ENCODE assay signal across 23 cellular contexts in genomic region chr12:89393551-89394121, GRCh38. TPM values are rescaled to one million over a fixed set of nuclear protein-coding genes. Genes with fewer than 3 reads are reported as not detected.
DNase-seq lines count a peak whose midpoint lies in the region; TF ChIP-seq lines count a peak whose summit lies in the region.
"Had no signal": no experiment of that assay in that cellular context is flagged by ENCODE, and none has a peak within 500 bp of the region (broad histone marks: within the 10 kb centered on the region; RNA-seq: fewer than 3 reads in every experiment).

No MANE protein-coding gene starts in this region.

- H3K9me3 ChIP-seq in hepatocyte (ENCODE audit: low read depth) = no peaks in the 10 kb centered on the region
- no peaks in the 10 kb centered on the region for H3K9me3 ChIP-seq in spleen
- H3K9me3 ChIP-seq: breast epithelium, colonic mucosa, esophagus muscularis mucosa, gastroesophageal sphincter, vagina had no signal

- no peak overlapping the region for H3K4me3 ChIP-seq in HL-60 (replicated peaks; ENCODE audit: insufficient read depth, low read length)
- H3K4me3 ChIP-seq in hepatocyte = no peak overlapping the region
- H3K4me3 ChIP-seq in spleen = no peak overlapping the region
- no peak overlapping the region for H3K4me3 ChIP-seq in brain microvascular endothelial cell (ENCODE audit: low read depth, low read length)
- H3K4me3 ChIP-seq: breast epithelium, colonic mucosa, esophagus muscularis mucosa, gastroesophageal sphincter, vagina had no signal

- no peaks in the 10 kb centered on the region for H3K79me2 ChIP-seq in hepatocyte

- H4K20me1 ChIP-seq in hepatocyte (ENCODE audit: insufficient read depth, poor library complexity, severe bottlenecking) = no peaks in the 10 kb centered on the region

- H3K36me3 ChIP-seq in hepatocyte (replicated peaks; ENCODE audit: insufficient read depth, low read depth) (no peaks in the 10 kb centered on the region), spleen (no peaks in the 10 kb centered on the region), brain microvascular endothelial cell (replicated peaks) (no peaks in the 10 kb centered on the region)
- H3K36me3 ChIP-seq: breast epithelium, colonic mucosa, esophagus muscularis mucosa, gastroesophageal sphincter, vagina had no signal

- peaks cover 20% of the 10 kb centered on the region for H3K4me1 ChIP-seq in hepatocyte (ENCODE audit: insufficient read depth)
- peaks cover 14 to 70% (median 41%) of the 10 kb centered on the region in 6 donors for H3K4me1 ChIP-seq in spleen
- H3K4me1 ChIP-seq: breast epithelium, vagina had no signal

- intact Hi-C loops in spleen (cut with DNase I; ENCODE audit: low total_unique reads) = no loop called here

- H3K27me3 ChIP-seq in HL-60 (ENCODE audit: insufficient read depth, poor library complexity, severe bottlenecking) (no peaks in the 10 kb centered on the region), hepatocyte (no peaks in the 10 kb centered on the region), spleen (replicated peaks in 1 of 7) (no peaks in the 10 kb centered on the region), brain microvascular endothelial cell (replicated peaks) (no peaks in the 10 kb centered on the region)
- H3K27me3 ChIP-seq: breast epithelium, colonic mucosa, esophagus muscularis mucosa, gastroesophageal sphincter, vagina had no signal

- DNase-seq in HL-60 (ENCODE audit: low read depth in 1 of 2, low spot score in 1 of 2) (peak in 1 of 2 experiments; percentile 29), OCI-M1 (lab: John Stamatoyannopoulos, UW) (peak; percentile 97), hepatocyte (ENCODE audit: low spot score) (no peak), spleen (no peak), GM19240 (ENCODE audit: insufficient read length, low spot score) (no peak), brain microvascular endothelial cell (no peak)
- DNase-seq in stimulated activated CD4-positive, alpha-beta T cell treated with anti-CD3 and anti-CD28 coated beads, Interleukin-2, amount 100 ng/mL, for 24 hours = no peak
- DNase-seq: activated CD4-positive, alpha-beta memory T cell treated with anti-CD3 and anti-CD28 coated beads, Interleukin-2, amount 10 ng/mL, durations not matched to agents 7 days and 5 days; CD8-positive, alpha-beta memory T cell; colonic mucosa; DND-41; effector memory CD8-positive, alpha-beta T cell; natural killer cell; NCI-H2107; NK-92 treated with Interleukin-12 subunit alpha and Interleukin-12 subunit beta, amount 100 ng/mL, for 24 hours; posterior cingulate gyrus; RPMI8226; substantia nigra; T-helper 9 cell had no signal

- in situ Hi-C loops in brain microvascular endothelial cell (cut with HindIII; ENCODE audit: low pct_ligation_motif_present, low sequenced_read_pairs) = no loop called here

- H3K27ac ChIP-seq in HL-60 (replicated peaks) (peak overlapping the region; percentile 67), hepatocyte (no peak overlapping the region), spleen (peak overlapping the region in 5 of 8 donors; percentile 13 to 82 (median 64)), brain microvascular endothelial cell (no peak overlapping the region)
- H3K27ac ChIP-seq: breast epithelium, colonic mucosa, esophagus muscularis mucosa, gastroesophageal sphincter, vagina had no signal

- no peak overlapping the region for H2AFZ ChIP-seq in hepatocyte

- no peaks in the 10 kb centered on the region for H3K9me2 ChIP-seq in hepatocyte (replicated peaks; ENCODE audit: insufficient read depth)

- peak overlapping the region; percentile 18 for H3K4me2 ChIP-seq in hepatocyte

- 51% methylated on average over 3 of the region's 3 CpGs for WGBS in hepatocyte (ENCODE audit: low lambda C conversion rate, missing lambda C conversion rate)
- 47 to 71% (median 52%) methylated on average over 3 of the region's 3 CpGs for WGBS in spleen, 5 donors

- no peak for TF ChIP-seq POLR2A in spleen (IDR thresholded peaks at IDR 0.05)

- TF ChIP-seq CTCF in HL-60 (IDR thresholded peaks at IDR 0.05; ENCODE audit: insufficient read depth, low read length) (no peak), hepatocyte (IDR thresholded peaks at IDR 0.05; ENCODE audit: poor library complexity) (no peak), spleen (IDR thresholded peaks at IDR 0.05 in 8 of 11, conservative IDR thresholded peaks at IDR 0.05 in 3 of 11) (no peak), brain microvascular endothelial cell (IDR thresholded peaks at IDR 0.05; ENCODE audit: low read depth, low read length, missing control alignments) (no peak)

RNA-seq across cellular contexts. Expression of gene DUSP6, which starts 41.3 kb away (rescaled TPM):
- 52.5 and 55.4 TPM in 2 replicates for total RNA-seq in hepatocyte
- polyA plus RNA-seq in hepatocyte = 41.5 and 51.8 TPM in 2 replicates
- total RNA-seq in spleen = 100 to 1,000 TPM; 104 to 193 (median 143) TPM
- polyA plus RNA-seq in spleen = 10 to 100 TPM; 34.7 to 43.0 (median 35.1) TPM

Comparison
In these comparisons a context has a peak if more than half of its experiments do, and no peak if none do; other contexts are left out.
1. H3K27ac ChIP-seq: peak in HL-60 (single experiment) and spleen (5 of 8); none in hepatocyte (single experiment) and brain microvascular endothelial cell (single experiment).